ENCODE assay signal across 9 cellular contexts in the genomic region with DNA sequence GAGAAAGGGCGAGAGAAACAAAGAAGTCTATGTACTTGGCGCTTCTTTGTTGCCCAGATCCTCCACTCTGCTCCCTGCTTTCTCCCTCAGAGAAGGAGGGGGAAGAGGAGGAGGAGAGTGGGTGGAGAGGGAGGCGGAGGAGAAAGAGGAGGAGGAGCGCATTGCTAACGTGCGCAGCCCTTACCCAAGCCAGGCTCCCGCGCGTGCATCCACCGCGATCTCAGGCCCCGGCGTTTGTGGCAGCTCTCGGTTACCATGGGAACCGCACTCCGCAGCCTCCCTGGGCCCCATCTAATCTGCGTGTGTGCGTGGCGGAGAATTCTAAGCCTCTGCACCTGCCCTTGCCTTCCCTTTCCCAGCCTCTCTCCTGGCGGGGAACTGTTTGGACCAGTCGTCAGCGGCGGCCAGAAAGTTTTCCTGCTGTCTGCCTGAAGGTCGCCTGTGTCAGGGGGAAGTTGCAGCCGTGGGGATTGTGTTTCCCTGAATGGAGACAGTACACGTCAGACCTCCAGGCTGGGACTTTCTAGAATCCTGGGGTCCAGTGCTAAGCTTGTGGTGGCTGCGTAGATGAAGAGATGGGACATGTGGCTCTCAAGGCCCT. TPM values are rescaled to one million over a fixed set of nuclear protein-coding genes. Genes with fewer than 3 reads are reported as not detected.
DNase-seq lines count a peak whose midpoint lies in the region; ATAC-seq lines count a peak whose summit lies in the region.
"Had no signal": no experiment of that assay in that cellular context is flagged by ENCODE, and none has a peak within 500 bp of the region (broad histone marks: within the 10 kb centered on the region; RNA-seq: fewer than 3 reads in every experiment).

A gene (minus strand): TSS at position 239 of the 601 bp plus-strand sequence. CDS start 18,734 bp downstream, outside the sequence.

- H3K4me3 Mint-ChIP-seq in dendritic cell treated with granulocyte-macrophage colony-stimulating factor and Interleukin-4, amounts not matched to agents 40 ng/mL and 50 ng/mL, for 4 days = peak within 1 kb of the TSS; percentile 27
- H3K4me3 Mint-ChIP-seq in memory B cell = peak within 1 kb of the TSS; percentile 4
- H3K4me3 Mint-ChIP-seq: natural killer cell treated with Interleukin-12 subunit alpha and Interleukin-12 subunit beta and Interleukin-15 and Interleukin-18, amount 100 ng/mL, for 72 hours had no signal

- H3K9me3 Mint-ChIP-seq in dendritic cell treated with granulocyte-macrophage colony-stimulating factor and Interleukin-4, amounts not matched to agents 40 ng/mL and 50 ng/mL, for 4 days = no peaks in the 10 kb centered on the region
- H3K9me3 Mint-ChIP-seq in memory B cell = peaks cover 3% of the 10 kb centered on the region
- H3K9me3 Mint-ChIP-seq: natural killer cell treated with Interleukin-12 subunit alpha and Interleukin-12 subunit beta and Interleukin-15 and Interleukin-18, amount 100 ng/mL, for 72 hours had no signal

- peaks cover 55% of the 10 kb centered on the region for H3K27me3 Mint-ChIP-seq in dendritic cell treated with granulocyte-macrophage colony-stimulating factor and Interleukin-4, amounts not matched to agents 40 ng/mL and 50 ng/mL, for 4 days
- H3K27me3 Mint-ChIP-seq in memory B cell = peaks cover 20% of the 10 kb centered on the region

- peaks cover 11% of the 10 kb centered on the region for H3K4me1 Mint-ChIP-seq in dendritic cell treated with granulocyte-macrophage colony-stimulating factor and Interleukin-4, amounts not matched to agents 40 ng/mL and 50 ng/mL, for 4 days (ENCODE audit: low read depth)
- H3K4me1 Mint-ChIP-seq in memory B cell = peaks cover 2% of the 10 kb centered on the region

- ATAC-seq in memory B cell (ENCODE audit: low read depth) (no peak), HG03095 (IDR thresholded peaks at IDR 0.05; ENCODE audit: unreplicated experiment) (no peak), HG02870 (IDR thresholded peaks at IDR 0.05; ENCODE audit: unreplicated experiment) (no peak)

- H3K27ac Mint-ChIP-seq in dendritic cell treated with granulocyte-macrophage colony-stimulating factor and Interleukin-4, amounts not matched to agents 40 ng/mL and 50 ng/mL, for 4 days = no peak within 1 kb of the TSS
- H3K27ac Mint-ChIP-seq in memory B cell = no peak within 1 kb of the TSS
- H3K27ac Mint-ChIP-seq: natural killer cell treated with Interleukin-12 subunit alpha and Interleukin-12 subunit beta and Interleukin-15 and Interleukin-18, amount 100 ng/mL, for 72 hours had no signal

- DNase-seq in CD1c-positive myeloid dendritic cell (ENCODE audit: extremely low spot score) = peak; percentile 18
- peak; percentile 53 for DNase-seq in NCI-H1417 treated with DMSO at 0.1 percent for 48 hours (lab: John Stamatoyannopoulos, UW)
- no peak for DNase-seq in memory B cell (ENCODE audit: low spot score in 2 of 2)
- no peak for DNase-seq in SIG-M5 (lab: John Stamatoyannopoulos, UW)
- DNase-seq in H4 (ENCODE audit: low spot score) = no peak

- intact Hi-C loops in dendritic cell treated with granulocyte-macrophage colony-stimulating factor and Interleukin-4, amounts not matched to agents 40 ng/mL and 50 ng/mL, for 4 days (cut with micrococcal nuclease) = no loop called here

- no peaks in the 10 kb centered on the region for H3K36me3 Mint-ChIP-seq in dendritic cell treated with granulocyte-macrophage colony-stimulating factor and Interleukin-4, amounts not matched to agents 40 ng/mL and 50 ng/mL, for 4 days (ENCODE audit: low read depth)
- H3K36me3 Mint-ChIP-seq in memory B cell = no peaks in the 10 kb centered on the region
- H3K36me3 Mint-ChIP-seq: natural killer cell treated with Interleukin-12 subunit alpha and Interleukin-12 subunit beta and Interleukin-15 and Interleukin-18, amount 100 ng/mL, for 72 hours had no signal

RNA-seq across cellular contexts. Expression of the gene that starts here (rescaled TPM):
- total RNA-seq in H4 (2014; rRNA removed; shearing (Covaris generic)) = not detected in 2 replicates
- total RNA-seq: natural killer cell treated with Interleukin-12 subunit alpha and Interleukin-12 subunit beta and Interleukin-15 and Interleukin-18, amount 100 ng/mL, for 72 hours had no signal

Comparison
In these comparisons a context has a peak if more than half of its experiments do, and no peak if none do; other contexts are left out.
1. DNase-seq: peak in CD1c-positive myeloid dendritic cell (single experiment) and NCI-H1417 treated with DMSO at 0.1 percent for 48 hours (single experiment); none in memory B cell (0 of 2), SIG-M5 (single experiment) and H4 (single experiment).